In genomic region chr18:59084286-59084779, GRCh38 we compare ENCODE assay signal across 8 cellular contexts. TPM values are rescaled to one million over a fixed set of nuclear protein-coding genes. Genes with fewer than 3 reads are reported as not detected.
A peak's percentile ranks its signal among the peaks of the same experiment; 100 is the strongest.
DNase-seq lines count a peak whose midpoint lies in the region; ATAC-seq and TF ChIP-seq lines count a peak whose summit lies in the region.

No MANE protein-coding gene starts in this region.

- intact Hi-C loops in OCI-LY7 (cut with micrococcal nuclease; ENCODE audit: unreplicated experiment): loop anchor here (2.0 kb wide), 1 partner anchor 318 kb away; no protein-coding TSS in a partner anchor

- no peak overlapping the region for H3K27ac Mint-ChIP-seq in natural killer cell treated with Interleukin-12 subunit alpha and Interleukin-12 subunit beta and Interleukin-15 and Interleukin-18, amount 100 ng/mL, for 72 hours

- ATAC-seq in GM18498 (IDR thresholded peaks at IDR 0.05; ENCODE audit: unreplicated experiment) (peak; percentile 57), HG02678 (IDR thresholded peaks at IDR 0.05; ENCODE audit: unreplicated experiment) (no peak)
- ATAC-seq in natural killer cell treated with Interleukin-12 subunit alpha and Interleukin-12 subunit beta and Interleukin-15 and Interleukin-18, amount 100 ng/mL, for 72 hours: peak; percentile 63 to 73

- no peaks in the 10 kb centered on the region for H3K79me2 ChIP-seq in OCI-LY7 (ENCODE audit: insufficient read depth, low read depth, low read length)

- no peaks in the 10 kb centered on the region for H3K9me3 Mint-ChIP-seq in natural killer cell treated with Interleukin-12 subunit alpha and Interleukin-12 subunit beta and Interleukin-15 and Interleukin-18, amount 100 ng/mL, for 72 hours

- BruUV-seq in OCI-LY7 (replicated peaks; lab: Mats Ljungman, UMichigan): no TSS peak

- H3K27ac ChIP-seq in OCI-LY7 (ENCODE audit: low read depth, low read length, poor library complexity, severe bottlenecking): peak overlapping the region; percentile 59

- in situ Hi-C loops in KBM-7 (cut with MboI; ENCODE audit: low pct_unique_long_range_greater_than_20kb, low sequenced_read_pairs): no loop called here

- peaks cover 3 to 9% of the 10 kb centered on the region in 2 donors for H3K4me1 Mint-ChIP-seq in natural killer cell treated with Interleukin-12 subunit alpha and Interleukin-12 subunit beta and Interleukin-15 and Interleukin-18, amount 100 ng/mL, for 72 hours (ENCODE audit: low read depth in 2 of 2)

- H3K9me3 ChIP-seq in OCI-LY7 (ENCODE audit: low read length): no peaks in the 10 kb centered on the region

- no peaks in the 10 kb centered on the region for H3K36me3 ChIP-seq in OCI-LY7 (ENCODE audit: insufficient read depth, low read length)

- peaks cover 14 to 26% of the 10 kb centered on the region in 2 donors for H3K27me3 Mint-ChIP-seq in natural killer cell treated with Interleukin-12 subunit alpha and Interleukin-12 subunit beta and Interleukin-15 and Interleukin-18, amount 100 ng/mL, for 72 hours

- H4K20me1 ChIP-seq in OCI-LY7 (ENCODE audit: insufficient read depth, low read length): no peaks in the 10 kb centered on the region

- no peak overlapping the region; the same call in 1 of the 2 replicates for H2AFZ ChIP-seq in OCI-LY7 (ENCODE audit: low read length)

- POLR2A ChIA-PET in OCI-LY7 (lab: Charles Lee): interaction anchor here (0.6 to 1.8 kb wide), 5 partner anchors 15 to 348 kb away, joined by 3 to 10 read pairs (median 5); partner anchors contain the start of gene SEC11C

- H3K4me3 ChIP-seq in OCI-LY7 (ENCODE audit: low read depth, low read length, poor library complexity, severe bottlenecking): no peak overlapping the region

- peak overlapping the region; percentile 42 for H3K4me2 ChIP-seq in OCI-LY7 (ENCODE audit: low read length)

- no peaks in the 10 kb centered on the region for H3K9me2 ChIP-seq in OCI-LY7 (ENCODE audit: insufficient read depth, low read length)

- no peak overlapping the region for H3K4me3 Mint-ChIP-seq in natural killer cell treated with Interleukin-12 subunit alpha and Interleukin-12 subunit beta and Interleukin-15 and Interleukin-18, amount 100 ng/mL, for 72 hours

- peaks cover 32% of the 10 kb centered on the region for H3K4me1 ChIP-seq in OCI-LY7 (ENCODE audit: insufficient read depth, low read length, poor library complexity, severe bottlenecking)

- CTCF ChIA-PET in OCI-LY7 (lab: Charles Lee; ENCODE audit: unreplicated experiment): no interaction called here

- peak; percentile 82 for TF ChIP-seq CTCF in OCI-LY7 (conservative IDR thresholded peaks at IDR 0.05; ENCODE audit: low read length)

- no peaks in the 10 kb centered on the region for H3K36me3 Mint-ChIP-seq in natural killer cell treated with Interleukin-12 subunit alpha and Interleukin-12 subunit beta and Interleukin-15 and Interleukin-18, amount 100 ng/mL, for 72 hours

- peak; percentile 65 for DNase-seq in KBM-7
- DNase-seq in OCI-LY7 (ENCODE audit: low spot score): peak; percentile 43
- DNase-seq in activated T-cell treated with anti-CD3 and anti-CD28 coated beads for 48 hours (ENCODE audit: low read depth): peak; percentile 64
- DNase-seq in fibroblast of gingiva (ENCODE audit: low read depth): peak; percentile 52
- peak; percentile 72 for DNase-seq in natural killer cell treated with Interleukin-12 subunit alpha and Interleukin-12 subunit beta and Interleukin-15 and Interleukin-18, amount 100 ng/mL, for 72 hours (ENCODE audit: low spot score)
- DNase-seq in stimulated activated naive CD4-positive, alpha-beta T cell treated with Interleukin-2 at 50 U/mL for 16 hours (lab: John Stamatoyannopoulos, UW): peak; percentile 61

RNA-seq across cellular contexts. Expression of gene SEC11C, which starts 55.4 kb away (rescaled TPM):
- 37.4 and 52.6 TPM in 2 replicates for total RNA-seq in OCI-LY7 (2014; rRNA removed; shearing (Covaris generic))
- total RNA-seq in OCI-LY7 (2022): 64.9 and 77.7 TPM in 2 replicates
- 10 to 100 TPM; 79.4 to 83.1 TPM for total RNA-seq in natural killer cell treated with Interleukin-12 subunit alpha and Interleukin-12 subunit beta and Interleukin-15 and Interleukin-18, amount 100 ng/mL, for 72 hours
